13 cellular contexts compared by ENCODE assay signal in the genomic region with DNA sequence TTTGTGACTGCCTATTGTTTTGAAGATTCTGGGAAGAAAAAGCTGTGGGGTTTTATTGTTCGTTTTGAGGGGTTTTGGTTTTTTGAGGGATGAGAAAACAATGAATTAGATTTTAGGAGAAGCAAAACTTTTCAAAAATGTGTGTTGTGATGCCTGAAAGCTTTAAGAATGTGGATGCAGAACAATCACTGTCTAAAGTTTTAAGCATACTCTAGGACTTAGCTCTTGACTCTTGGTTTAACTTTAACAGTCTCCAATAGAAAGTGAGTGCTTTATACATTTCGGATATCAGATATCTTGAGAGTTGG. TPM values are rescaled to one million over a fixed set of nuclear protein-coding genes. Genes with fewer than 3 reads are reported as not detected.
A peak's percentile ranks its signal among the peaks of the same experiment; 100 is the strongest.
DNase-seq lines count a peak whose midpoint lies in the region; ATAC-seq and TF ChIP-seq lines count a peak whose summit lies in the region.
"Had no signal": no experiment of that assay in that cellular context is flagged by ENCODE, and none has a peak within 500 bp of the region (broad histone marks: within the 10 kb centered on the region; RNA-seq: fewer than 3 reads in every experiment).

No MANE protein-coding gene starts in this region.

- peak overlapping the region; percentile 94 for H3K4me3 Mint-ChIP-seq in activated naive CD8-positive, alpha-beta T cell treated with anti-CD3 and anti-CD28 coated beads, Interleukin-2, amount 50 U/mL, for 24 hours
- H3K4me3 Mint-ChIP-seq in natural killer cell, result peak overlapping the region; percentile 100

- no peak overlapping the region for H3K4me3 ChIP-seq in BLaER1 treated with 17β-estradiol and CSF1 and Interleukin-3, amounts not matched to agents 10 nM and 100 nM
- no peak overlapping the region for H3K4me3 ChIP-seq in GM23248

- peak; percentile 41 for TF ChIP-seq CTCF in natural killer cell (IDR thresholded peaks at IDR 0.05)

- peak overlapping the region in 10 of 11 experiments; percentile 85 to 100 (median 96); a peak in 14 of 22 replicates for H3K4me2 ChIP-seq in BLaER1 treated with 17β-estradiol and CSF1 and Interleukin-3, amounts not matched to agents 10 nM and 100 nM
- H3K4me2 ChIP-seq in GM23248 (ENCODE audit: unreplicated experiment), result peak overlapping the region; percentile 89

- H3K27ac ChIP-seq in BLaER1 treated with 17β-estradiol and CSF1 and Interleukin-3, amounts not matched to agents 10 nM and 100 nM, result no peak overlapping the region
- no peak overlapping the region for H3K27ac ChIP-seq in GM23248
- H3K27ac ChIP-seq: HL-60 had no signal

- peaks cover 23% of the 10 kb centered on the region for H3K4me1 Mint-ChIP-seq in activated naive CD8-positive, alpha-beta T cell treated with anti-CD3 and anti-CD28 coated beads, Interleukin-2, amount 50 U/mL, for 24 hours
- peaks cover 39 to 43% of the 10 kb centered on the region in 2 donors for H3K4me1 Mint-ChIP-seq in natural killer cell

- H3K9me3 Mint-ChIP-seq in activated naive CD8-positive, alpha-beta T cell treated with anti-CD3 and anti-CD28 coated beads, Interleukin-2, amount 50 U/mL, for 24 hours, result no peaks in the 10 kb centered on the region
- H3K9me3 Mint-ChIP-seq in natural killer cell, result no peaks in the 10 kb centered on the region

- H3K36me3 ChIP-seq in BLaER1 treated with 17β-estradiol and CSF1 and Interleukin-3, amounts not matched to agents 10 nM and 100 nM, result no peaks in the 10 kb centered on the region
- no peaks in the 10 kb centered on the region for H3K36me3 ChIP-seq in GM23248 (ENCODE audit: low read depth)
- H3K36me3 ChIP-seq: sigmoid colon had no signal

- no peak overlapping the region for H3K9ac ChIP-seq in BLaER1 treated with 17β-estradiol and CSF1 and Interleukin-3, amounts not matched to agents 10 nM and 100 nM
- H3K9ac ChIP-seq in GM23248, result no peak overlapping the region; the same call in 1 of the 2 replicates

- H3K27ac Mint-ChIP-seq in activated naive CD8-positive, alpha-beta T cell treated with anti-CD3 and anti-CD28 coated beads, Interleukin-2, amount 50 U/mL, for 24 hours, result no peak overlapping the region
- H3K27ac Mint-ChIP-seq in natural killer cell, result peak overlapping the region; percentile 93 to 99

- no peak for ATAC-seq in activated naive CD8-positive, alpha-beta T cell treated with anti-CD3 and anti-CD28 coated beads, Interleukin-2, amount 50 U/mL, for 24 hours
- no peak for ATAC-seq in natural killer cell
- ATAC-seq in HG02571 (IDR thresholded peaks at IDR 0.05; ENCODE audit: unreplicated experiment), result no peak
- no peak for ATAC-seq in GM19328 (IDR thresholded peaks at IDR 0.05; ENCODE audit: unreplicated experiment)

- H3K36me3 Mint-ChIP-seq in activated naive CD8-positive, alpha-beta T cell treated with anti-CD3 and anti-CD28 coated beads, Interleukin-2, amount 50 U/mL, for 24 hours (ENCODE audit: low read depth), result peaks cover 3% of the 10 kb centered on the region
- no peaks in the 10 kb centered on the region for H3K36me3 Mint-ChIP-seq in natural killer cell

- peaks cover 23% of the 10 kb centered on the region for H3K79me2 ChIP-seq in GM23248 (ENCODE audit: insufficient read depth)

- H4K20me1 ChIP-seq in BLaER1 treated with 17β-estradiol and CSF1 and Interleukin-3, amounts not matched to agents 10 nM and 100 nM, result no peaks in the 10 kb centered on the region; a peak in 1 of 22 replicates
- no peaks in the 10 kb centered on the region for H4K20me1 ChIP-seq in GM23248 (ENCODE audit: insufficient read depth)

- H3K9me2 ChIP-seq in GM23248 (ENCODE audit: insufficient read depth), result no peaks in the 10 kb centered on the region

- no peaks in the 10 kb centered on the region for H3K9me3 ChIP-seq in BLaER1 treated with 17β-estradiol and CSF1 and Interleukin-3, amounts not matched to agents 10 nM and 100 nM (replicated peaks in 1 of 11)
- H3K9me3 ChIP-seq in GM23248 (ENCODE audit: low read depth), result no peaks in the 10 kb centered on the region
- H3K9me3 ChIP-seq: sigmoid colon had no signal

- peaks cover 13 to 19% (median 15%) of the 10 kb centered on the region in 10 experiments for H3K4me1 ChIP-seq in BLaER1 treated with 17β-estradiol and CSF1 and Interleukin-3, amounts not matched to agents 10 nM and 100 nM
- H3K4me1 ChIP-seq in GM23248 (ENCODE audit: insufficient read depth), result no peaks in the 10 kb centered on the region; the same call in 1 of the 2 replicates

- peak overlapping the region; percentile 96 for H2AFZ ChIP-seq in GM23248

- intact Hi-C loops in natural killer cell (cut with micrococcal nuclease), result loop anchor here (5.0 kb wide), 1 partner anchor 90 kb away; no protein-coding TSS in a partner anchor

- H3K27me3 Mint-ChIP-seq in activated naive CD8-positive, alpha-beta T cell treated with anti-CD3 and anti-CD28 coated beads, Interleukin-2, amount 50 U/mL, for 24 hours, result no peaks in the 10 kb centered on the region
- H3K27me3 Mint-ChIP-seq in natural killer cell (ENCODE audit: low read depth in 2 of 2), result no peaks in the 10 kb centered on the region

- WGBS in GM23248 (ENCODE audit: low coverage in 1 of 2, low lambda C conversion rate in 2 of 2, missing lambda C conversion rate in 2 of 2), 2 experiments, result 12% methylated on average over 2 of the region's 2 CpGs

- H3K27me3 ChIP-seq in BLaER1 treated with 17β-estradiol and CSF1 and Interleukin-3, amounts not matched to agents 10 nM and 100 nM, result no peaks in the 10 kb centered on the region
- no peaks in the 10 kb centered on the region for H3K27me3 ChIP-seq in GM23248 (replicated peaks; ENCODE audit: insufficient read depth)
- H3K27me3 ChIP-seq: sigmoid colon had no signal

- in situ Hi-C loops in GM23248 (cut with MboI), result no loop called here

- no peaks in the 10 kb centered on the region; the same call in 1 of the 2 replicates for H3F3A ChIP-seq in GM23248 (ENCODE audit: insufficient read depth)

- no peak for DNase-seq in GM23248
- DNase-seq in activated naive CD8-positive, alpha-beta T cell treated with anti-CD3 and anti-CD28 coated beads, Interleukin-2, amount 50 U/mL, for 24 hours, result no peak
- DNase-seq in natural killer cell, result no peak
- DNase-seq in KG1 (lab: John Stamatoyannopoulos, UW), result no peak
- no peak for DNase-seq in NCI-H146 (lab: John Stamatoyannopoulos, UW)

RNA-seq across cellular contexts. Expression of a gene that starts 0.9 kb away (rescaled TPM):
- total RNA-seq in GM23248 (2014; rRNA removed; shearing (Covaris generic)), result not detected in 2 replicates
- polyA plus RNA-seq in GM23248 (2016; fragmentation: Nextera tagmentation; extraction: Ambion mirVana), result 0.76 TPM in 1 of 2 replicates, not detected in the other
- not detected for total RNA-seq in natural killer cell
- total RNA-seq: glomerular endothelial cell, GM12878, left ventricle myocardium superior had no signal

RNA-seq across cellular contexts. Expression of a gene that starts 1.7 kb away (rescaled TPM):
- 40.7 and 70.8 TPM in 2 replicates for total RNA-seq in GM23248 (2014; rRNA removed; shearing (Covaris generic))
- polyA plus RNA-seq in GM23248 (2016; fragmentation: Nextera tagmentation; extraction: Ambion mirVana), result 79.6 and 84.3 TPM in 2 replicates
- 100 to 1,000 TPM in 2 of 3 donors, 10 to 100 TPM in 1; 96.3 to 141 (median 120) TPM for total RNA-seq in natural killer cell
